ENCODE assay signal across 2 cellular contexts in genomic region chr7:85564861-85565630, GRCh38.
TF ChIP-seq lines count a peak whose summit lies in the region.

No MANE protein-coding gene starts in this region.

TF ChIP-seq in SK-N-SH, 30 proteins besides CTCF, POLR2A, EP300 and RAD21 (continued from another document):
- TF ChIP-seq, protein P1, sequence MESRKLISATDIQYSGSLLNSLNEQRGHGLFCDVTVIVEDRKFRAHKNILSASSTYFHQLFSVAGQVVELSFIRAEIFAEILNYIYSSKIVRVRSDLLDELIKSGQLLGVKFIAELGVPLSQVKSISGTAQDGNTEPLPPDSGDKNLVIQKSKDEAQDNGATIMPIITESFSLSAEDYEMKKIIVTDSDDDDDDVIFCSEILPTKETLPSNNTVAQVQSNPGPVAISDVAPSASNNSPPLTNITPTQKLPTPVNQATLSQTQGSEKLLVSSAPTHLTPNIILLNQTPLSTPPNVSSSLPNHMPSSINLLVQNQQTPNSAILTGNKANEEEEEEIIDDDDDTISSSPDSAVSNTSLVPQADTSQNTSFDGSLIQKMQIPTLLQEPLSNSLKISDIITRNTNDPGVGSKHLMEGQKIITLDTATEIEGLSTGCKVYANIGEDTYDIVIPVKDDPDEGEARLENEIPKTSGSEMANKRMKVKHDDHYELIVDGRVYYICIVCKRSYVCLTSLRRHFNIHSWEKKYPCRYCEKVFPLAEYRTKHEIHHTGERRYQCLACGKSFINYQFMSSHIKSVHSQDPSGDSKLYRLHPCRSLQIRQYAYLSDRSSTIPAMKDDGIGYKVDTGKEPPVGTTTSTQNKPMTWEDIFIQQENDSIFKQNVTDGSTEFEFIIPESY (IDR thresholded peaks at IDR 0.05; ENCODE audit: borderline replicate concordance, low read depth), result no peak

TF ChIP-seq in SK-N-SH treated with all-trans-retinoic acid at 6 μM for 48 hours, 23 proteins besides CTCF, POLR2A, EP300 and RAD21 (continued from another document):
- no peak for TF ChIP-seq POU6F1 (CRISPR knock-in tag; IDR thresholded peaks at IDR 0.05; ENCODE audit: borderline replicate concordance, low read depth)
- TF ChIP-seq RARB (CRISPR knock-in tag; IDR thresholded peaks at IDR 0.05), result no peak
- TF ChIP-seq SNAI2 (CRISPR knock-in tag; IDR thresholded peaks at IDR 0.05), result no peak
- TF ChIP-seq, protein P2, sequence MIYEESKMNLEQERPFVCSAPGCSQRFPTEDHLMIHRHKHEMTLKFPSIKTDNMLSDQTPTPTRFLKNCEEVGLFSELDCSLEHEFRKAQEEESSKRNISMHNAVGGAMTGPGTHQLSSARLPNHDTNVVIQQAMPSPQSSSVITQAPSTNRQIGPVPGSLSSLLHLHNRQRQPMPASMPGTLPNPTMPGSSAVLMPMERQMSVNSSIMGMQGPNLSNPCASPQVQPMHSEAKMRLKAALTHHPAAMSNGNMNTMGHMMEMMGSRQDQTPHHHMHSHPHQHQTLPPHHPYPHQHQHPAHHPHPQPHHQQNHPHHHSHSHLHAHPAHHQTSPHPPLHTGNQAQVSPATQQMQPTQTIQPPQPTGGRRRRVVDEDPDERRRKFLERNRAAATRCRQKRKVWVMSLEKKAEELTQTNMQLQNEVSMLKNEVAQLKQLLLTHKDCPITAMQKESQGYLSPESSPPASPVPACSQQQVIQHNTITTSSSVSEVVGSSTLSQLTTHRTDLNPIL (CRISPR knock-in tag; IDR thresholded peaks at IDR 0.05; ENCODE audit: low read depth), result no peak
- no peak for TF ChIP-seq ZC3H10 (CRISPR knock-in tag; IDR thresholded peaks at IDR 0.05)
